In genomic region chr10:644076-644942, GRCh38 we compare ENCODE assay signal across 24 cellular contexts.
"Had no signal": no experiment of that assay in that cellular context is flagged by ENCODE, and none has a peak within 500 bp of the region (broad histone marks: within the 10 kb centered on the region; RNA-seq: fewer than 3 reads in every experiment).

No MANE protein-coding gene starts in this region.

- H3K36me3 Mint-ChIP-seq: activated CD4-positive, alpha-beta memory T cell treated with anti-CD3 and anti-CD28 coated beads for 36 hours had no signal

- H3K27ac ChIP-seq: coronary artery, foreskin keratinocyte, left lung, prostate gland, right atrium auricular region, tibial artery, uterus had no signal

- H3K4me1 ChIP-seq: foreskin keratinocyte, left lung, prostate gland, uterus had no signal

- DNase-seq: activated CD4-positive, alpha-beta memory T cell treated with anti-CD3 and anti-CD28 coated beads for 36 hours; activated CD4-positive, alpha-beta T cell treated with anti-CD3 and anti-CD28 coated beads for 48 hours; activated effector memory CD4-positive, alpha-beta T cell treated with Interleukin-2 at 50 U/mL for 16 hours; activated naive CD4-positive, alpha-beta T cell treated with anti-CD3 and anti-CD28 coated beads for 36 hours; activated T-cell treated with anti-CD3 and anti-CD28 coated beads, Interleukin-2, amount 50 U/mL, for 72 hours; amygdala; cerebellar nuclear complex; erythroblast; foreskin keratinocyte; left lung; midbrain; occipital lobe; stimulated activated CD4-positive, alpha-beta T cell treated with anti-CD3 and anti-CD28 coated beads, Interleukin-1b, Interleukin-23, amount 100 ng/mL, for 48 hours; substantia nigra; T1000; uterus had no signal

- H3K4me3 ChIP-seq: coronary artery, left lung, prostate gland, right atrium auricular region, tibial artery, uterus had no signal

- H3K4me3 Mint-ChIP-seq: activated CD4-positive, alpha-beta memory T cell treated with anti-CD3 and anti-CD28 coated beads for 36 hours; activated naive CD4-positive, alpha-beta T cell treated with anti-CD3 and anti-CD28 coated beads for 36 hours; activated T-cell treated with anti-CD3 and anti-CD28 coated beads, Interleukin-2, amount 50 U/mL, for 72 hours; nephron; stimulated activated naive CD8-positive, alpha-beta T cell treated with anti-CD3 and anti-CD28 coated beads, Interleukin-15, Interleukin-2, amounts not matched to agents 100 ng/mL and 50 ng/mL, for 24 hours; T-helper 1 cell treated with Interleukin-12 subunit alpha and Interleukin-12 subunit beta and Interleukin-4 antibody, amounts not matched to agents 30 μg/mL and 1 μg/mL, for 36 hours; WTC11 had no signal

- H3K9me3 Mint-ChIP-seq: activated naive CD4-positive, alpha-beta T cell treated with anti-CD3 and anti-CD28 coated beads for 36 hours; stimulated activated naive CD8-positive, alpha-beta T cell treated with anti-CD3 and anti-CD28 coated beads, Interleukin-15, Interleukin-2, amounts not matched to agents 100 ng/mL and 50 ng/mL, for 24 hours; T-helper 1 cell treated with Interleukin-12 subunit alpha and Interleukin-12 subunit beta and Interleukin-4 antibody, amounts not matched to agents 30 μg/mL and 1 μg/mL, for 36 hours had no signal

- H3K27ac Mint-ChIP-seq: activated CD4-positive, alpha-beta memory T cell treated with anti-CD3 and anti-CD28 coated beads for 36 hours; activated naive CD4-positive, alpha-beta T cell treated with anti-CD3 and anti-CD28 coated beads for 36 hours; activated T-cell treated with anti-CD3 and anti-CD28 coated beads, Interleukin-2, amount 50 U/mL, for 72 hours; nephron; stimulated activated naive CD8-positive, alpha-beta T cell treated with anti-CD3 and anti-CD28 coated beads, Interleukin-15, Interleukin-2, amounts not matched to agents 100 ng/mL and 50 ng/mL, for 24 hours; T-helper 1 cell treated with Interleukin-12 subunit alpha and Interleukin-12 subunit beta and Interleukin-4 antibody, amounts not matched to agents 30 μg/mL and 1 μg/mL, for 36 hours; WTC11 had no signal

- H3K9me3 ChIP-seq: prostate gland, uterus had no signal

- H3K27me3 ChIP-seq: foreskin keratinocyte, left lung, right atrium auricular region, tibial artery, uterus had no signal

- H3K27me3 Mint-ChIP-seq: stimulated activated naive CD8-positive, alpha-beta T cell treated with anti-CD3 and anti-CD28 coated beads, Interleukin-15, Interleukin-2, amounts not matched to agents 100 ng/mL and 50 ng/mL, for 24 hours had no signal
